25 cellular contexts compared by ENCODE assay signal in the genomic region with DNA sequence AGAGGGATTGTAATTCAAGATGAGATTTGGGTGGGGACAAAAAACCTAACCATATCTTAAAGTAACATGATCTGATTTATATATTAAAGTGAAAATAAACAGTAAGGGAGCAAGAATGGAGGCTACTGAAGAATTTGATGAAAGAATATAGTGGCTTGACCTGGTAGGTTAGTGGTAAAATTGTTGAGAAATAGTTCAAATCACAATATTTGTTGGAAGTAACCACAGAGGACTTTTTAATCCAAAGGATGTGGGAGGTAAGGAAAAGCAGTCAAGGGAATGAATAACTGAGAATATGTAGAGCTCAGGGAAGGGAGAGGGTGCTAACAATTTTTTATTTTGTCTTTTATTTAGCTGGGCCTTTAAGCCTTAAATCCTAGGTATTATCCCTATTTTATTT.
"Had no signal": no experiment of that assay in that cellular context is flagged by ENCODE, and none has a peak within 500 bp of the region (broad histone marks: within the 10 kb centered on the region; RNA-seq: fewer than 3 reads in every experiment).

No MANE protein-coding gene starts in this region.

- DNase-seq: naive thymus-derived CD8-positive, alpha-beta T cell; nephron progenitor cell; nucleus accumbens; pancreas; right cardiac atrium; right lobe of liver; sigmoid colon; small intestine; stimulated activated CD4-positive, alpha-beta T cell treated with anti-CD3 and anti-CD28 coated beads, Interleukin-1b, Interleukin-23, amount 100 ng/mL, for 48 hours; stimulated activated CD4-positive, alpha-beta T cell treated with anti-CD3 and anti-CD28 coated beads, Interleukin-4, amount 100 ng/mL, for 1 hour; stimulated activated CD4-positive, alpha-beta T cell treated with anti-CD3 and anti-CD28 coated beads, Interleukin-4, amount 100 ng/mL, for 4 hours; stimulated activated CD8-positive, alpha-beta memory T cell treated with anti-CD3 and anti-CD28 coated beads, Interleukin-4, amount 100 ng/mL, for 48 hours; stimulated activated naive CD4-positive, alpha-beta T cell; stimulated activated naive CD8-positive, alpha-beta T cell treated with anti-CD3 and anti-CD28 coated beads, Interleukin-15, amount 100 ng/mL, for 72 hours; stimulated activated naive CD8-positive, alpha-beta T cell treated with anti-CD3 and anti-CD28 coated beads, Interleukin-15, Interleukin-2, amounts not matched to agents 100 U/mL and 50 U/mL, for 24 hours; substantia nigra; testis; tibial artery; transverse colon; upper lobe of right lung; uterus had no signal

- ATAC-seq: naive thymus-derived CD8-positive, alpha-beta T cell; natural killer cell treated with Interleukin-12 subunit alpha and Interleukin-12 subunit beta and Interleukin-15 and Interleukin-18, amount 100 ng/mL, for 72 hours; pancreas; right cardiac atrium; right lobe of liver; stimulated activated memory B cell treated with anti-CD40 and anti-IgM and Interleukin-4, amounts not matched to agents 10 μg/mL and 1 μg/mL and 100 μg/mL, for 72 hours; stimulated activated naive CD8-positive, alpha-beta T cell treated with anti-CD3 and anti-CD28 coated beads, Interleukin-15, amount 100 ng/mL, for 72 hours; stimulated activated naive CD8-positive, alpha-beta T cell treated with anti-CD3 and anti-CD28 coated beads, Interleukin-15, Interleukin-2, amounts not matched to agents 100 U/mL and 50 U/mL, for 24 hours; upper lobe of right lung had no signal

- H3K27ac Mint-ChIP-seq: natural killer cell treated with Interleukin-12 subunit alpha and Interleukin-12 subunit beta and Interleukin-15 and Interleukin-18, amount 100 ng/mL, for 72 hours; nephron progenitor cell; stimulated activated naive CD8-positive, alpha-beta T cell treated with anti-CD3 and anti-CD28 coated beads, Interleukin-15, amount 100 ng/mL, for 72 hours; type B pancreatic cell had no signal

- H3K4me1 Mint-ChIP-seq: naive thymus-derived CD8-positive, alpha-beta T cell; nephron progenitor cell; neural crest cell; stimulated activated naive CD8-positive, alpha-beta T cell treated with anti-CD3 and anti-CD28 coated beads, Interleukin-15, amount 100 ng/mL, for 72 hours had no signal

- H3K4me3 Mint-ChIP-seq: naive thymus-derived CD8-positive, alpha-beta T cell; natural killer cell treated with Interleukin-12 subunit alpha and Interleukin-12 subunit beta and Interleukin-15 and Interleukin-18, amount 100 ng/mL, for 72 hours; nephron progenitor cell; neural crest cell; stimulated activated memory B cell treated with anti-CD40 and anti-IgM and Interleukin-4, amounts not matched to agents 10 μg/mL and 1 μg/mL and 100 μg/mL, for 72 hours; stimulated activated naive CD8-positive, alpha-beta T cell treated with anti-CD3 and anti-CD28 coated beads, Interleukin-15, amount 100 ng/mL, for 72 hours; type B pancreatic cell had no signal

- H3K36me3 Mint-ChIP-seq: naive thymus-derived CD8-positive, alpha-beta T cell; natural killer cell treated with Interleukin-12 subunit alpha and Interleukin-12 subunit beta and Interleukin-15 and Interleukin-18, amount 100 ng/mL, for 72 hours; stimulated activated memory B cell treated with anti-CD40 and anti-IgM and Interleukin-4, amounts not matched to agents 10 μg/mL and 1 μg/mL and 100 μg/mL, for 72 hours; type B pancreatic cell had no signal

- H3K9me3 Mint-ChIP-seq: natural killer cell treated with Interleukin-12 subunit alpha and Interleukin-12 subunit beta and Interleukin-15 and Interleukin-18, amount 100 ng/mL, for 72 hours; nephron progenitor cell; neural crest cell; stimulated activated memory B cell treated with anti-CD40 and anti-IgM and Interleukin-4, amounts not matched to agents 10 μg/mL and 1 μg/mL and 100 μg/mL, for 72 hours; type B pancreatic cell had no signal

- H3K27me3 Mint-ChIP-seq: naive thymus-derived CD8-positive, alpha-beta T cell; natural killer cell treated with Interleukin-12 subunit alpha and Interleukin-12 subunit beta and Interleukin-15 and Interleukin-18, amount 100 ng/mL, for 72 hours; stimulated activated memory B cell treated with anti-CD40 and anti-IgM and Interleukin-4, amounts not matched to agents 10 μg/mL and 1 μg/mL and 100 μg/mL, for 72 hours; stimulated activated naive CD8-positive, alpha-beta T cell treated with anti-CD3 and anti-CD28 coated beads, Interleukin-15, amount 100 ng/mL, for 72 hours; type B pancreatic cell had no signal
